ENCODE assay signal across 1 cellular context in genomic region chr1:240093120-240093961, GRCh38.
TF ChIP-seq lines count a peak whose summit lies in the region.

No MANE protein-coding gene starts in this region.

TF ChIP-seq in HepG2, 621 proteins besides CTCF, POLR2A, EP300 and RAD21:
- TF ChIP-seq MXD4 (CRISPR knock-in tag; IDR thresholded peaks at IDR 0.05) (no peak), ZNF432 (CRISPR knock-in tag; IDR thresholded peaks at IDR 0.05; ENCODE audit: borderline replicate concordance) (no peak), E2F5 (CRISPR knock-in tag; conservative IDR thresholded peaks at IDR 0.05) (no peak), ZNF761 (CRISPR knock-in tag; conservative IDR thresholded peaks at IDR 0.05) (no peak), ZNF530 (CRISPR knock-in tag; IDR thresholded peaks at IDR 0.05; ENCODE audit: low read depth) (no peak), ZFP1 (CRISPR knock-in tag; IDR thresholded peaks at IDR 0.05) (no peak), UBTF (CRISPR knock-in tag; IDR thresholded peaks at IDR 0.05) (no peak), ZMYM3 (CRISPR knock-in tag; IDR thresholded peaks at IDR 0.05) (no peak), TRAFD1 (CRISPR knock-in tag; IDR thresholded peaks at IDR 0.05; ENCODE audit: borderline replicate concordance) (no peak), ZEB1 (IDR thresholded peaks at IDR 0.05; ENCODE audit: insufficient replicate concordance, low read depth) (no peak), ZNF777 (CRISPR knock-in tag; IDR thresholded peaks at IDR 0.05) (no peak), ATF6 (CRISPR knock-in tag; conservative IDR thresholded peaks at IDR 0.05) (no peak), ATF3 (CRISPR knock-in tag; IDR thresholded peaks at IDR 0.05) (no peak), NFATC3 (CRISPR knock-in tag; IDR thresholded peaks at IDR 0.05) (no peak), ZNF503 (CRISPR knock-in tag; IDR thresholded peaks at IDR 0.05) (no peak), ZNF749 (CRISPR knock-in tag; IDR thresholded peaks at IDR 0.05; ENCODE audit: borderline replicate concordance) (no peak), CENPX (CRISPR knock-in tag; IDR thresholded peaks at IDR 0.05) (no peak)
